Comparison of ENCODE assay signal across 1 cellular context in genomic region chr6:54835176-54835575, GRCh38.
TF ChIP-seq lines count a peak whose summit lies in the region.

No MANE protein-coding gene starts in this region.

TF ChIP-seq in IMR-90, 13 proteins besides CTCF, POLR2A, EP300 and RAD21 (continued from another document):
- TF ChIP-seq, protein P1, sequence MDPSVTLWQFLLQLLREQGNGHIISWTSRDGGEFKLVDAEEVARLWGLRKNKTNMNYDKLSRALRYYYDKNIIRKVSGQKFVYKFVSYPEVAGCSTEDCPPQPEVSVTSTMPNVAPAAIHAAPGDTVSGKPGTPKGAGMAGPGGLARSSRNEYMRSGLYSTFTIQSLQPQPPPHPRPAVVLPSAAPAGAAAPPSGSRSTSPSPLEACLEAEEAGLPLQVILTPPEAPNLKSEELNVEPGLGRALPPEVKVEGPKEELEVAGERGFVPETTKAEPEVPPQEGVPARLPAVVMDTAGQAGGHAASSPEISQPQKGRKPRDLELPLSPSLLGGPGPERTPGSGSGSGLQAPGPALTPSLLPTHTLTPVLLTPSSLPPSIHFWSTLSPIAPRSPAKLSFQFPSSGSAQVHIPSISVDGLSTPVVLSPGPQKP (IDR thresholded peaks at IDR 0.05; ENCODE audit: borderline replicate concordance, low read depth, low read length): no peak
- TF ChIP-seq, protein P2, sequence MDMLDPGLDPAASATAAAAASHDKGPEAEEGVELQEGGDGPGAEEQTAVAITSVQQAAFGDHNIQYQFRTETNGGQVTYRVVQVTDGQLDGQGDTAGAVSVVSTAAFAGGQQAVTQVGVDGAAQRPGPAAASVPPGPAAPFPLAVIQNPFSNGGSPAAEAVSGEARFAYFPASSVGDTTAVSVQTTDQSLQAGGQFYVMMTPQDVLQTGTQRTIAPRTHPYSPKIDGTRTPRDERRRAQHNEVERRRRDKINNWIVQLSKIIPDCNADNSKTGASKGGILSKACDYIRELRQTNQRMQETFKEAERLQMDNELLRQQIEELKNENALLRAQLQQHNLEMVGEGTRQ (IDR thresholded peaks at IDR 0.05; ENCODE audit: low read depth, low read length): no peak
- no peak for TF ChIP-seq MAZ (IDR thresholded peaks at IDR 0.05; ENCODE audit: borderline replicate concordance, low read depth, low read length)
